In genomic region chr1:201810466-201811216, GRCh38 we compare ENCODE assay signal across 22 cellular contexts.
"Had no signal": no experiment of that assay in that cellular context is flagged by ENCODE, and none has a peak within 500 bp of the region (broad histone marks: within the 10 kb centered on the region; RNA-seq: fewer than 3 reads in every experiment).

No MANE protein-coding gene starts in this region.

- H3K4me3 ChIP-seq: MG63, SJCRH30 had no signal

- H3K27me3 ChIP-seq: MG63, SJCRH30 had no signal

- DNase-seq: Karpas-422, KG1, MG63, NCI-H1092, NCI-H1105 treated with DMSO at 0.1 percent for 48 hours, NCI-H1417 treated with DMSO at 0.1 percent for 48 hours, NCI-H146, NCI-H1694 treated with DMSO at 0.1 percent for 48 hours, NCI-H1930, NCI-H2081, NCI-H2107, NCI-H2227 treated with DMSO at 0.1 percent for 48 hours, NCI-H446, NCI-H510A, NCI-H524 treated with DMSO at 0.1 percent for 48 hours, NCI-H69, NCI-H774, Right ventricle myocardium superior, RPMI8226, SJCRH30 had no signal

- ATAC-seq: SK-N-SH treated with all-trans-retinoic acid at 6 μM for 48 hours had no signal

- H3K9me3 ChIP-seq: MG63, SJCRH30 had no signal

- H3K27ac ChIP-seq: HL-60, SJCRH30 had no signal

- H3K4me1 ChIP-seq: SJCRH30 had no signal
